8 cellular contexts compared by ENCODE assay signal in the genomic region with DNA sequence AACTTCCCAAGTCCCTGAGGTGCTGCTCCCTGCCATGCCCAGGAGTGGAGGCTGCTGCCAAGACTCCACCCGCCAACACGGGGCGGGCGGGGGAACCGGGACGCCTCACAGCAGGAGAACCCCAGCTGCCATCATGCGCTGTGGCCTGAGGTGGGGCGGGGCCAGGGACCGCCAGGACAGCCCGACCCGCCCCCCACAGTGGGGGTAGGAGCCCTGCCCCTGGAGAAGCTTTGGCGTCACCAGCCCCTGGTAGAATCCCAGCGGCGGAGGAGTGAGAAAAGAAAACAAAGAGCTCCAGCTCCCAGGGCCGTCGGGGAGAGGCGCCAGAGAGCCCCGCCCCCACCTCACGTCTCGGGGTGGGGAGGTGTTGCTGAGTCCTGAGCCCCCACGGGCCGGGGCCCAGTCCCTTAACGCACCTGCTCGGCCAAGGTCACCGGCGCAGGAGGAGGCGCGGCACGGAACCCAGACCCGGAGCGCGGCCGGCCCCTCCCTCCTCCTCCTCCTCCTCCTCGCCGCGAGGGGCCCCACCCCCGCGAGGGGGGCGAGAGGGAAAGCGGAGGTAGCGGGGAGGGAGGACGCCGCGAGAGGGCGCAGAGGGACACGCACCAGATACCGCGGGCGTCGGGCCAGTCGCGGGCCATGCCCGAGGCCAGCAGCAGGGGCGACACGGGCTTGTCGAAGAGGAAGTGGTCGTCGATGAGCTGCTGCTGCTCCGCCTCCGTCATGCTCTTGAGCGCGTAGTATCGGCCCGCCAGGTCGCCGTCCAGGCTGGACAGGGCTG. TPM values are rescaled to one million over a fixed set of nuclear protein-coding genes. Genes with fewer than 3 reads are reported as not detected.
DNase-seq lines count a peak whose midpoint lies in the region; TF ChIP-seq lines count a peak whose summit lies in the region.

No MANE protein-coding gene starts in this region.

- H3K9me2 ChIP-seq in Loucy (replicated peaks; ENCODE audit: low read depth, low read length): no peaks in the 10 kb centered on the region

- H3K4me2 ChIP-seq in Loucy (ENCODE audit: low read depth, low read length, poor library complexity, severe bottlenecking): peak overlapping the region; percentile 54

- 4% methylated on average over 34 of the region's 66 CpGs for WGBS in prostate gland

- peak overlapping the region; percentile 58 for H3K9ac ChIP-seq in Loucy (ENCODE audit: low read depth, low read length, poor library complexity, severe bottlenecking)

- H3K27me3 ChIP-seq in Loucy (ENCODE audit: insufficient read depth, low read length, poor library complexity, severe bottlenecking): no peaks in the 10 kb centered on the region
- no peaks in the 10 kb centered on the region for H3K27me3 ChIP-seq in left ventricle myocardium inferior (ENCODE audit: low read depth)
- H3K27me3 ChIP-seq in prostate gland (replicated peaks; ENCODE audit: insufficient read depth): no peaks in the 10 kb centered on the region

- H3K27ac ChIP-seq in left ventricle myocardium inferior (replicated peaks) (peak overlapping the region; percentile 89), prostate gland (peak overlapping the region; percentile 86 to 92)

- peak overlapping the region; percentile 97 for H2AFZ ChIP-seq in Loucy (ENCODE audit: low read length)

- intact Hi-C loops in left ventricle myocardium inferior (cut with micrococcal nuclease): no loop called here
- intact Hi-C loops in prostate gland (cut with DNase I): no loop called here

- H3K4me3 ChIP-seq in GM12865 (ENCODE audit: low read depth, low read length) (peak overlapping the region; percentile 60), Loucy (ENCODE audit: low read length, poor library complexity, severe bottlenecking) (peak overlapping the region; percentile 71), left ventricle myocardium inferior (peak overlapping the region; percentile 68), prostate gland (peak overlapping the region; percentile 49 to 71)

- no peaks in the 10 kb centered on the region for H3K79me2 ChIP-seq in Loucy (ENCODE audit: insufficient read depth, low read length)

- TF ChIP-seq POLR2A in prostate gland (IDR thresholded peaks at IDR 0.05): peak; percentile 55

- DNase-seq in GM12865 (ENCODE audit: low read depth): peak; percentile 69
- peak; percentile 63 to 76 for DNase-seq in SW 1271 (lab: John Stamatoyannopoulos, UW)
- peak; percentile 54 for DNase-seq in amniotic epithelial cell (ENCODE audit: low read depth)
- DNase-seq in left ventricle myocardium inferior: peak; percentile 85
- peak; percentile 85 for DNase-seq in prostate gland (ENCODE audit: low spot score)
- no peak for DNase-seq in cerebellar nuclear complex (lab: John Stamatoyannopoulos, UW)
- no peak for DNase-seq in occipital lobe (lab: John Stamatoyannopoulos, UW)

- H3K4me1 ChIP-seq in Loucy (ENCODE audit: insufficient read depth, low read length, poor library complexity, severe bottlenecking) (peaks cover 4% of the 10 kb centered on the region), left ventricle myocardium inferior (peaks cover 94% of the 10 kb centered on the region), prostate gland (replicated peaks) (peaks cover 37% of the 10 kb centered on the region)

- H3K9me3 ChIP-seq in Loucy (ENCODE audit: insufficient read depth, low read depth, low read length): no peaks in the 10 kb centered on the region
- no peaks in the 10 kb centered on the region for H3K9me3 ChIP-seq in left ventricle myocardium inferior (replicated peaks)
- H3K9me3 ChIP-seq in prostate gland: no peaks in the 10 kb centered on the region

- H3K36me3 ChIP-seq in Loucy (ENCODE audit: insufficient read depth, low read length): no peaks in the 10 kb centered on the region
- no peaks in the 10 kb centered on the region for H3K36me3 ChIP-seq in left ventricle myocardium inferior
- H3K36me3 ChIP-seq in prostate gland: no peaks in the 10 kb centered on the region

- TF ChIP-seq CTCF in GM12865 (IDR thresholded peaks at IDR 0.05; ENCODE audit: insufficient read depth, low read depth, low read length, missing control alignments) (peak; percentile 49), Loucy (conservative IDR thresholded peaks at IDR 0.05; ENCODE audit: low read length) (peak; percentile 58), left ventricle myocardium inferior (IDR thresholded peaks at IDR 0.05; ENCODE audit: borderline replicate concordance) (peak; percentile 68), prostate gland (IDR thresholded peaks at IDR 0.05) (peak; percentile 11 to 87 (median 75))

- no peaks in the 10 kb centered on the region for H4K20me1 ChIP-seq in Loucy (ENCODE audit: insufficient read depth, low read length, poor library complexity, severe bottlenecking)

- no peaks in the 10 kb centered on the region for H3F3A ChIP-seq in Loucy (ENCODE audit: low read depth)

RNA-seq across cellular contexts. Expression of gene CKB, which starts 1.8 kb away (rescaled TPM):
- total RNA-seq in left ventricle myocardium inferior (661 TPM), prostate gland (1,000 to 10,000 TPM; 1,199 to 1,838 TPM), occipital lobe (278 TPM)

RNA-seq across cellular contexts. Expression of gene TRMT61A, which starts 8.1 kb away (rescaled TPM):
- total RNA-seq in left ventricle myocardium inferior (5.9 TPM), prostate gland (10 to 100 TPM; 19.6 to 40.4 TPM), occipital lobe (5.9 TPM)

RNA-seq across cellular contexts. Expression of gene BAG5, which starts 41.6 kb away (rescaled TPM):
- total RNA-seq in left ventricle myocardium inferior: 16.7 TPM
- 10 to 100 TPM; 31.2 to 33.3 TPM for total RNA-seq in prostate gland
- total RNA-seq in occipital lobe: 46.6 TPM

RNA-seq across cellular contexts. Expression of gene COA8, which starts 41.9 kb away (rescaled TPM):
- total RNA-seq in left ventricle myocardium inferior (48.3 TPM), prostate gland (10 to 100 TPM; 24.3 to 24.9 TPM), occipital lobe (27.5 TPM)

Comparison
In these comparisons a context has a peak if more than half of its experiments do, and no peak if none do; other contexts are left out.
1. DNase-seq: peak in GM12865 (single experiment), SW 1271 (2 of 2), amniotic epithelial cell (single experiment), left ventricle myocardium inferior (single experiment) and prostate gland (single experiment); none in cerebellar nuclear complex (0 of 2) and occipital lobe (single experiment).
2. Peak in every context shown above with its lines, with median percentiles within 50 percentile points of each other: H3K4me3 ChIP-seq and CTCF ChIP-seq.